ENCODE assay signal across 26 cellular contexts in the genomic region with DNA sequence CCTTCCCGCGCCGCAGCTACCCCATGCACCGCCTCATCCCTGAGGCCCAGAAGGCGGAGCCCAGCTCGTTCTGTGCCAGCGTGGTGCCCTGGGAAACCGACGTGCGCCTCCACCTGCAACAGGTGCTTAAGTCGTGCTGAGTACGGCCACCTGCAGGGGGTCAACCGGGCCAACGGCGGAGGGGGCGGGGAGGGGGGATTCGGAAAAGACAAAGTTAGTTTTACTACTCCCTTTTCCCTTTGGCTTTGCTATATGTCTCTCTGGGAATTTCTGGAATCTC.
"Had no signal": no experiment of that assay in that cellular context is flagged by ENCODE, and none has a peak within 500 bp of the region (broad histone marks: within the 10 kb centered on the region; RNA-seq: fewer than 3 reads in every experiment).

No MANE protein-coding gene starts in this region.

- DNase-seq: activated CD4-positive, alpha-beta T cell treated with anti-CD3 and anti-CD28 coated beads, Interleukin-2, amount 10 ng/mL, durations not matched to agents 24 days and 14 days; activated CD4-positive, alpha-beta T cell treated with anti-CD3 and anti-CD28 coated beads, Interleukin-2, amount 50 U/mL, for 48 hours; activated CD4-positive, CD25-positive, alpha-beta regulatory T cell treated with anti-CD3 and anti-CD28 coated beads, Interleukin-2, amount 50 U/mL, for 72 hours; activated CD8-positive, alpha-beta memory T cell treated with anti-CD3 and anti-CD28 coated beads, Interleukin-2, amount 10 ng/mL, durations not matched to agents 7 days and 5 days; activated effector memory CD4-positive, alpha-beta T cell treated with Interleukin-2 at 50 U/mL for 16 hours; activated naive CD4-positive, alpha-beta T cell; activated T-cell treated with anti-CD3 and anti-CD28 coated beads, Interleukin-2, amount 50 U/mL, for 24 hours; aorta; central memory CD4-positive, alpha-beta T cell; Kasumi-1; NCI-H1105 treated with DMSO at 0.1 percent for 48 hours; NCI-H146; NCI-H187 treated with DMSO at 0.1 percent for 48 hours; NCI-H2081 treated with DMSO at 0.1 percent for 48 hours; NCI-H446; NCI-H524; Peyer's patch; Right ventricle myocardium superior; SJCRH30; SK-N-SH; T-helper 1 cell; WERI-Rb-1 had no signal

- H3K27me3 ChIP-seq: breast epithelium, Peyer's patch, SJCRH30 had no signal

- H3K9me2 ChIP-seq: SK-N-SH had no signal

- H3K9me3 Mint-ChIP-seq: activated CD4-positive, alpha-beta T cell treated with anti-CD3 and anti-CD28 coated beads, Interleukin-2, amount 10 ng/mL, durations not matched to agents 24 days and 14 days; activated naive CD4-positive, alpha-beta T cell treated with anti-CD3 and anti-CD28 coated beads, Interleukin-2, amount 50 U/mL, for 24 hours; activated T-cell treated with anti-CD3 and anti-CD28 coated beads, Interleukin-2, amount 50 U/mL, for 24 hours; activated T-helper 1 cell treated with anti-CD3 and anti-CD28 coated beads, Interleukin-12 subunit alpha, Interleukin-12 subunit beta, Interleukin-2, Interleukin-4 antibody, amounts not matched to agents 30 ng/mL and 10 ng/mL and 1 ng/mL, durations not matched to agents 14 hours and 24 hours and 36 hours had no signal

- H3K9ac ChIP-seq: SK-N-SH had no signal

- ATAC-seq: activated CD8-positive, alpha-beta memory T cell treated with anti-CD3 and anti-CD28 coated beads, Interleukin-2, amount 10 ng/mL, durations not matched to agents 7 days and 5 days had no signal

- H3K4me2 ChIP-seq: SK-N-SH had no signal

- H3K36me3 ChIP-seq: breast epithelium, SJCRH30 had no signal

- H3K27ac Mint-ChIP-seq: activated naive CD4-positive, alpha-beta T cell treated with anti-CD3 and anti-CD28 coated beads, Interleukin-2, amount 50 U/mL, for 24 hours; activated T-cell treated with anti-CD3 and anti-CD28 coated beads, Interleukin-2, amount 50 U/mL, for 24 hours; activated T-helper 1 cell treated with anti-CD3 and anti-CD28 coated beads, Interleukin-12 subunit alpha, Interleukin-12 subunit beta, Interleukin-2, Interleukin-4 antibody, amounts not matched to agents 30 ng/mL and 10 ng/mL and 1 ng/mL, durations not matched to agents 14 hours and 24 hours and 36 hours had no signal

- H3K9me3 ChIP-seq: Peyer's patch, SJCRH30, SK-N-SH had no signal

- H3K4me1 ChIP-seq: breast epithelium, Peyer's patch, SJCRH30 had no signal

- H3K4me3 ChIP-seq: breast epithelium, Peyer's patch, SJCRH30 had no signal

- H3K27me3 Mint-ChIP-seq: activated CD4-positive, alpha-beta T cell treated with anti-CD3 and anti-CD28 coated beads, Interleukin-2, amount 10 ng/mL, durations not matched to agents 24 days and 14 days; activated CD8-positive, alpha-beta memory T cell treated with anti-CD3 and anti-CD28 coated beads, Interleukin-2, amount 10 ng/mL, durations not matched to agents 7 days and 5 days; activated naive CD4-positive, alpha-beta T cell treated with anti-CD3 and anti-CD28 coated beads, Interleukin-2, amount 50 U/mL, for 24 hours; activated T-cell treated with anti-CD3 and anti-CD28 coated beads, Interleukin-2, amount 50 U/mL, for 24 hours had no signal

- H3K4me3 Mint-ChIP-seq: activated CD4-positive, alpha-beta T cell treated with anti-CD3 and anti-CD28 coated beads, Interleukin-2, amount 10 ng/mL, durations not matched to agents 24 days and 14 days; activated CD8-positive, alpha-beta memory T cell treated with anti-CD3 and anti-CD28 coated beads, Interleukin-2, amount 10 ng/mL, durations not matched to agents 7 days and 5 days; activated naive CD4-positive, alpha-beta T cell treated with anti-CD3 and anti-CD28 coated beads, Interleukin-2, amount 50 U/mL, for 24 hours; activated T-cell treated with anti-CD3 and anti-CD28 coated beads, Interleukin-2, amount 50 U/mL, for 24 hours; activated T-helper 1 cell treated with anti-CD3 and anti-CD28 coated beads, Interleukin-12 subunit alpha, Interleukin-12 subunit beta, Interleukin-2, Interleukin-4 antibody, amounts not matched to agents 30 ng/mL and 10 ng/mL and 1 ng/mL, durations not matched to agents 14 hours and 24 hours and 36 hours had no signal

- H3K4me1 Mint-ChIP-seq: activated naive CD4-positive, alpha-beta T cell treated with anti-CD3 and anti-CD28 coated beads, Interleukin-2, amount 50 U/mL, for 24 hours had no signal

- H3K27ac ChIP-seq: breast epithelium, Peyer's patch, RWPE1, SJCRH30, WERI-Rb-1 had no signal
